8 cellular contexts compared by ENCODE assay signal in the genomic region with DNA sequence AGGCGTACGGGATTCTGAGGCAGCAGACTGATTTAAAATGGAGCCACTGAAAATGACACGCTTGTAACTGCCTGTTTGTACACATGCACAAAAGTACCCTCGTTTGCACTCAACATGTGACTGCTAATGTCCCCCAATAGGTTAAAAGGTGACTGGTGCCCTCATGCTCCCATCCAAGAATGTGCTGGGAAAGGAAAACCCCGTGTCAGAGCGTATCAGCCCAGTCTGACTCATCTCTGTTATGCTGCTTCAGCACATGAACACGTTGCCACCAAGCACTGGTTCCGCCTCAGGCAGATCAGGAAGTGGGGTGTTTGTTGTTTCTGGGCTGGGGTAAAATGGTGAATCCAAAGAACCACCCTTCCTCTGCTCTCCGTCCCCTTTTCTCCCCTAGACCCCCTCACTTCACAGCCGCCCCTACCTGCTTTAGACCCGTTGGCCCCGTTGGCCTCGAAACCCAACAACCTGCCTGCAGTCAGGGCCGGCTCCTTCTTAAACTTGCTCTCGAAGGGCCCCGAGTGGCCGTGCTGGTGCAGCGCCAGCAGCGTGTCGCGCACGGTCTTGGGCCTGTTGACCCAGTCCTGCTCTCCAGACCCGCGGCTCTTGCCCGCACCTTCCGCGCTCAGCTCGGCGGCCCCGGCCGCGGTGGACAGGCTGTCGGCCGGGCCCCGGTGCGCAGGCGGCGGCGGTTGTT. TPM values are rescaled to one million over a fixed set of nuclear protein-coding genes. Genes with fewer than 3 reads are reported as not detected.
A peak's percentile ranks its signal among the peaks of the same experiment; 100 is the strongest.
DNase-seq lines count a peak whose midpoint lies in the region; ATAC-seq and TF ChIP-seq lines count a peak whose summit lies in the region.

No MANE protein-coding gene starts in this region.

- peaks cover 30% of the 10 kb centered on the region in 2 donors for H3K36me3 ChIP-seq in muscle layer of duodenum (ENCODE audit: control insufficient read depth in 1 of 2, insufficient read depth in 2 of 2, low read length in 2 of 2)

- H3K9me3 ChIP-seq in AG04450 (ENCODE audit: control insufficient read depth, insufficient read depth, low read length) (peaks cover 3% of the 10 kb centered on the region; the same call in 1 of the 2 replicates), muscle layer of duodenum (ENCODE audit: control insufficient read depth in 1 of 2, low read length in 2 of 2) (no peaks in the 10 kb centered on the region)

- TF ChIP-seq CTCF in AG04450 (IDR thresholded peaks at IDR 0.05; ENCODE audit: low read depth, low read length) = no peak

- TF ChIP-seq POLR2A in erythroblast (IDR thresholded peaks at IDR 0.05; ENCODE audit: low read length) = peak; percentile 97

- ATAC-seq in GM18870 (IDR thresholded peaks at IDR 0.05; ENCODE audit: unreplicated experiment) = peak; percentile 19
- ATAC-seq in HG03469 (IDR thresholded peaks at IDR 0.05; ENCODE audit: unreplicated experiment) = peak; percentile 18

- peak overlapping the region; percentile 79 for H3K4me3 ChIP-seq in AG04450 (ENCODE audit: low read depth, low read length)
- H3K4me3 ChIP-seq in muscle layer of duodenum (ENCODE audit: low read depth in 1 of 2, low read length in 2 of 2) = peak overlapping the region; percentile 93 to 98

- POLR2A ChIA-PET in AG04450 (lab: Yijun Ruan, JAX) = no interaction called here

- DNase-seq in AG04450 (ENCODE audit: low read depth, low spot score) (no peak), OCI-M1 (lab: John Stamatoyannopoulos, UW) (peak; percentile 93), activated T-cell treated with anti-CD3 and anti-CD28 coated beads for 48 hours (ENCODE audit: low read depth) (peak; percentile 62), erythroblast (lab: John Stamatoyannopoulos, UW) (peak; percentile 89 to 93)
- peak; percentile 75 to 86 (median 80) for DNase-seq in stimulated activated naive CD4-positive, alpha-beta T cell (lab: John Stamatoyannopoulos, UW)

- peaks cover 10 to 24% of the 10 kb centered on the region in 2 donors for H3K4me1 ChIP-seq in muscle layer of duodenum (ENCODE audit: control insufficient read depth in 1 of 2, insufficient read depth in 2 of 2, low read length in 2 of 2)

- peak overlapping the region; percentile 93 for H3K27ac ChIP-seq in AG04450 (ENCODE audit: low read depth, low read length)
- H3K27ac ChIP-seq in muscle layer of duodenum (ENCODE audit: low read length) = peak overlapping the region; percentile 100

- H3K27me3 ChIP-seq in AG04450 (ENCODE audit: control insufficient read depth, insufficient read depth, low read length) (no peaks in the 10 kb centered on the region), muscle layer of duodenum (ENCODE audit: low read depth, low read length) (no peaks in the 10 kb centered on the region)

- CTCF ChIA-PET in AG04450 (lab: Charles Lee) = no interaction called here

RNA-seq across cellular contexts. Expression of a gene that starts 1.8 kb away (rescaled TPM):
- polyA plus RNA-seq in AG04450 (2011; rRNA removed) = 20.3 and 28.6 TPM in 2 replicates
- polyA minus RNA-seq in AG04450 (2011; rRNA and poly(A)+ RNA removed) = 38.5 and 53.5 TPM in 2 replicates
